6 cellular contexts compared by ENCODE assay signal in the genomic region with DNA sequence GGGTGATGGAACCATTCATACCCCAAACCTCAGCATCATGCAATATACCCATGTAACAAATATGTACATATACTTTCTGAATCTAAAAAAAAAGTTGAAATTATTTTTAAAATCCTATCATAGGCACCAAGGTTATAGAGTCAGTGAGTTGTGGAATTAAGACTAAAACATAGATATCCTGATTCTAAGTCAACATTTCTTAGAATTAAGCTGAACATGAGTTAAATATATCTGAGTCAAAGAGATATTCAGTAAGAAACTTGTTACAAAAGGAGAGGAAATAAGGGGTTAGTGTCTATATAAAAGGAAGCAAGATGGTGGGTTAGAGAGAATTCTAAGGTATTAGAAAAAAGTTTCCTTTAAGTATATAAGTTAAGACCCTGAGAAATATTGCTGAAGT.
"Had no signal": no experiment of that assay in that cellular context is flagged by ENCODE, and none has a peak within 500 bp of the region (broad histone marks: within the 10 kb centered on the region; RNA-seq: fewer than 3 reads in every experiment).

No MANE protein-coding gene starts in this region.

- H3K4me3 Mint-ChIP-seq: IgD-negative memory B cell had no signal

- H3K4me1 Mint-ChIP-seq: IgD-negative memory B cell had no signal

- H3K27me3 Mint-ChIP-seq: IgD-negative memory B cell had no signal

- DNase-seq: IMR-90, KBM-7, KG1 had no signal

- ATAC-seq: HepG2, K562 had no signal
